In genomic region chr6:21710908-21711627, GRCh38 we compare ENCODE assay signal across 9 cellular contexts.
"Had no signal": no experiment of that assay in that cellular context is flagged by ENCODE, and none has a peak within 500 bp of the region (broad histone marks: within the 10 kb centered on the region; RNA-seq: fewer than 3 reads in every experiment).

No MANE protein-coding gene starts in this region.

- H3K27ac ChIP-seq: heart right ventricle, vagina had no signal

- H3K36me3 ChIP-seq: heart right ventricle, vagina had no signal

- H3K4me3 ChIP-seq: heart right ventricle, vagina had no signal

- ATAC-seq: heart right ventricle; left ventricle myocardium superior; stimulated activated naive CD8-positive, alpha-beta T cell treated with anti-CD3 and anti-CD28 coated beads, Interleukin-15, Interleukin-2, amounts not matched to agents 100 U/mL and 50 U/mL, for 24 hours had no signal

- H3K27me3 ChIP-seq: heart right ventricle, vagina had no signal

- H3K9me3 ChIP-seq: heart right ventricle, vagina had no signal

- DNase-seq: activated B cell treated with CpG ODN at 0.5 μM for 24 hours; activated CD4-positive, alpha-beta T cell treated with anti-CD3 and anti-CD28 coated beads, Interleukin-2, amount 10 ng/mL, durations not matched to agents 24 days and 14 days; activated naive CD4-positive, alpha-beta T cell treated with Interleukin-2 at 50 U/mL for 16 hours; heart right ventricle; left ventricle myocardium superior; stimulated activated CD4-positive, alpha-beta T cell treated with anti-CD3 and anti-CD28 coated beads, Interleukin-4, amount 100 ng/mL, for 1 hour; stimulated activated CD8-positive, alpha-beta memory T cell treated with anti-CD3 and anti-CD28 coated beads, Interleukin-4, amount 100 ng/mL, for 48 hours; stimulated activated naive CD8-positive, alpha-beta T cell treated with anti-CD3 and anti-CD28 coated beads, Interleukin-15, Interleukin-2, amounts not matched to agents 100 U/mL and 50 U/mL, for 24 hours had no signal
